Comparison of ENCODE assay signal across 8 cellular contexts in the genomic region with DNA sequence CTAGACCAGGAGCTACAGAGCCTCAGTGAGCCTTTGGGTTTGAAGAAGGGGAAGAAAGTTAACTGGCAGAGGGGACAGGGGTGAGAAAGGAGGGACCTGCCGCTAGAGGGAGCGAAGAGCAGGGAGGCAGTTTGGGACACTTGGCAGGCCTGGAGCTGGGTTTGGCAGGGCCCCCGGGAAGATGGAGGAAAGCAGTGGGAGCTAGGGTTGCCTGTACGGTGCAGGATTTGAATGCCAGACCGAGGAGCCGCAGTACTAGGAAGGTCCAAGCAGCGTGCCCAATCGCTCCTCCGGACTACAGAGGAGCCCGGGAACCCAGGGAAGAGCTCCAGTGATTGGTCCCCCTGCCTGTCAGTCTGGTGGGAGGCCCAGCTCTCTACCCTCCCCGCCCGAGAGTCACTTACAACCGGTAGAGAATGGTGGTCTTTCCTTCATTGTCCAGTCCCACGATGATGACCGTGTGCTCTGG. TPM values are rescaled to one million over a fixed set of nuclear protein-coding genes. Genes with fewer than 3 reads are reported as not detected.
A peak's percentile ranks its signal among the peaks of the same experiment; 100 is the strongest.
DNase-seq lines count a peak whose midpoint lies in the region; ATAC-seq and TF ChIP-seq lines count a peak whose summit lies in the region.

No MANE protein-coding gene starts in this region.

- intact Hi-C loops in lower leg skin (cut with DNase I; ENCODE audit: low total_unique reads): no loop called here

- DNase-seq in GM04503 (ENCODE audit: low read depth) (peak; percentile 59), NCI-H524 treated with DMSO at 0.1 percent for 48 hours (lab: John Stamatoyannopoulos, UW) (peak; percentile 17), ecto neural progenitor cell (ENCODE audit: low spot score) (peak; percentile 92), lower leg skin (ENCODE audit: low spot score in 2 of 2) (peak; percentile 71 to 96)
- DNase-seq in activated CD4-positive, alpha-beta T cell treated with anti-CD3 and anti-CD28 coated beads, Interleukin-2, amount 50 U/mL, for 4 hours: peak; percentile 60 to 69
- peak; percentile 65 to 70 for DNase-seq in stimulated activated CD4-positive, alpha-beta T cell treated with anti-CD3 and anti-CD28 coated beads, Interleukin-4, amount 100 ng/mL, for 4 hours

- WGBS in lower leg skin, 2 donors: 0 to 1% methylated on average over 15 of the region's 15 CpGs

- ATAC-seq in HG02870 (IDR thresholded peaks at IDR 0.05; ENCODE audit: unreplicated experiment): peak; percentile 61
- no peak for ATAC-seq in HG02678 (IDR thresholded peaks at IDR 0.05; ENCODE audit: unreplicated experiment)

- peak in 1 of 3 donors; percentile 36 for TF ChIP-seq CTCF in lower leg skin (IDR thresholded peaks at IDR 0.05)

- no peak overlapping the region for H3K4me3 ChIP-seq in lower leg skin (ENCODE audit: low read depth, poor library complexity, severe bottlenecking)

- TF ChIP-seq POLR2A in lower leg skin (IDR thresholded peaks at IDR 0.05): no peak

RNA-seq across cellular contexts. Expression of a gene that starts 1.3 kb away (rescaled TPM):
- not detected for total RNA-seq in lower leg skin

RNA-seq across cellular contexts. Expression of a gene that starts 13.3 kb away (rescaled TPM):
- total RNA-seq in lower leg skin: 1 to 10 TPM; 2.7 to 8.1 (median 5.2) TPM

RNA-seq across cellular contexts. Expression of a gene that starts 32.8 kb away (rescaled TPM):
- total RNA-seq in lower leg skin: 10 to 100 TPM in 2 of 4 donors, 1 to 10 TPM in 2; 5.7 to 13.1 (median 11.2) TPM

RNA-seq across cellular contexts. Expression of a gene that starts 35.4 kb away (rescaled TPM):
- 1,000 to 10,000 TPM; 3,050 to 5,448 (median 3,578) TPM for total RNA-seq in lower leg skin

Comparison
In these comparisons a context has a peak if more than half of its experiments do, and no peak if none do; other contexts are left out.
1. DNase-seq: peak in every context shown above with its lines; median percentile 92 in ecto neural progenitor cell; 84 in lower leg skin; 68 in stimulated activated CD4-positive, alpha-beta T cell treated with anti-CD3 and anti-CD28 coated beads, Interleukin-4, amount 100 ng/mL, for 4 hours; 64 in activated CD4-positive, alpha-beta T cell treated with anti-CD3 and anti-CD28 coated beads, Interleukin-2, amount 50 U/mL, for 4 hours; 59 in GM04503; 17 in NCI-H524 treated with DMSO at 0.1 percent for 48 hours.